ENCODE assay signal across 24 cellular contexts in genomic region chr12:127414186-127414585, GRCh38.
"Had no signal": no experiment of that assay in that cellular context is flagged by ENCODE, and none has a peak within 500 bp of the region (broad histone marks: within the 10 kb centered on the region; RNA-seq: fewer than 3 reads in every experiment).

No MANE protein-coding gene starts in this region.

- H3K27me3 ChIP-seq: ovary, right lobe of liver, sigmoid colon, stomach, thyroid gland, tibial nerve, upper lobe of left lung, vagina had no signal

- ATAC-seq: naive thymus-derived CD4-positive, alpha-beta T cell; natural killer cell; psoas muscle; right cardiac atrium; right lobe of liver; stimulated activated effector memory CD8-positive, alpha-beta T cell treated with anti-CD3 and anti-CD28 coated beads, Interleukin-12 subunit alpha, Interleukin-12 subunit beta, amount 100 ng/mL, for 72 hours; stimulated activated naive B cell treated with anti-CD40 and anti-IgM and Interleukin-4, amounts not matched to agents 10 μg/mL and 1 μg/mL and 100 μg/mL, for 72 hours had no signal

- DNase-seq: naive thymus-derived CD4-positive, alpha-beta T cell; natural killer cell; occipital lobe; ovary; posterior cingulate gyrus; psoas muscle; right cardiac atrium; right lobe of liver; sigmoid colon; stimulated activated CD4-positive, alpha-beta T cell treated with anti-CD3 and anti-CD28 coated beads, Interleukin-15, amount 100 ng/mL, for 24 hours; stimulated activated CD4-positive, alpha-beta T cell treated with anti-CD3 and anti-CD28 coated beads, Interleukin-2, amount 100 ng/mL, for 24 hours; stimulated activated CD4-positive, alpha-beta T cell treated with anti-CD3 and anti-CD28 coated beads, Interleukin-2, amount 100 ng/mL, for 48 hours; stimulated activated CD4-positive, alpha-beta T cell treated with anti-CD3 and anti-CD28 coated beads, Interleukin-4, amount 100 ng/mL, for 24 hours; stimulated activated naive B cell treated with anti-CD40 and anti-IgM and Interleukin-4, amounts not matched to agents 10 μg/mL and 1 μg/mL and 100 μg/mL, for 72 hours; stimulated activated naive CD4-positive, alpha-beta T cell treated with Interleukin-2 at 50 U/mL for 16 hours; stomach; thyroid gland; trophoblast cell had no signal

- H3K4me3 ChIP-seq: ovary, psoas muscle, right lobe of liver, sigmoid colon, stomach, thoracic aorta, thyroid gland, tibial nerve, upper lobe of left lung, vagina had no signal

- H2AFZ ChIP-seq: parathyroid adenoma had no signal

- H3K9ac ChIP-seq: parathyroid adenoma had no signal

- H3K79me2 ChIP-seq: parathyroid adenoma had no signal

- H3K36me3 ChIP-seq: ovary, right lobe of liver, sigmoid colon, stomach, thoracic aorta, thyroid gland, tibial nerve, upper lobe of left lung, vagina had no signal

- H3K27ac ChIP-seq: ovary, parathyroid adenoma, psoas muscle, right lobe of liver, sigmoid colon, stomach, thoracic aorta, thyroid gland, tibial nerve, upper lobe of left lung, vagina had no signal

- H3K9me3 ChIP-seq: ovary, psoas muscle, sigmoid colon, thoracic aorta, thyroid gland, upper lobe of left lung, vagina had no signal

- H3K4me1 ChIP-seq: parathyroid adenoma, psoas muscle, right lobe of liver, sigmoid colon, stomach, thyroid gland, tibial nerve, upper lobe of left lung, vagina had no signal
